In the genomic region with DNA sequence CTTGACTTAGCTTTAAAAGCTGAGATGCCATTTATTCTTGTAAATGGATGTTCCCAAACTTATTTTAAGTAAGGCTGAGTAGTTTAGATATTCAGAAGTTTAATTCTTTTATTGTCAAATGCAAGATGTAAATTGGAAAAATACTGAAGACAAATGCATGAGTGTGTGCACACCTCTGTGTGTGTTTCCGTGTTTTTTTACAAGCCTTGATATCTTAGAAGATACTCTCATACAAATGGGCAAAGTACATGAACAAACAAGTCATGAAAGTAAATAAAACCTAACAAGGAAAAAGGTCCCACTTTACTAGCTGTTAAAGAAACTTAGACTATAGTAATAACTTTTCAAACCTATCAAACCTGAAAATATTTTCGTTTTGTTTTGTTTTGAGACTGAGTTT, we compare ENCODE assay signal across 17 cellular contexts. TPM values are rescaled to one million over a fixed set of nuclear protein-coding genes. Genes with fewer than 3 reads are reported as not detected.
A peak's percentile ranks its signal among the peaks of the same experiment; 100 is the strongest.
DNase-seq lines count a peak whose midpoint lies in the region; ATAC-seq and TF ChIP-seq lines count a peak whose summit lies in the region.
"Had no signal": no experiment of that assay in that cellular context is flagged by ENCODE, and none has a peak within 500 bp of the region (broad histone marks: within the 10 kb centered on the region; RNA-seq: fewer than 3 reads in every experiment).

No MANE protein-coding gene starts in this region.

- ATAC-seq in activated T-cell treated with anti-CD3 and anti-CD28 coated beads, Interleukin-2, amount 50 U/mL, for 72 hours (replicated peaks in 1 of 2) = no peak
- peak; percentile 34 for ATAC-seq in left lobe of liver
- ATAC-seq in HG03175 (IDR thresholded peaks at IDR 0.05; ENCODE audit: unreplicated experiment) = no peak
- no peak for ATAC-seq in GM18517 (IDR thresholded peaks at IDR 0.05; ENCODE audit: unreplicated experiment)

- peak overlapping the region; percentile 55 for H3K27ac ChIP-seq in VCaP
- H3K27ac ChIP-seq in effector memory CD4-positive, alpha-beta T cell (ENCODE audit: insufficient read depth, low read length, poor library complexity, severe bottlenecking) = no peak overlapping the region

- H3K27me3 Mint-ChIP-seq in activated T-cell treated with anti-CD3 and anti-CD28 coated beads, Interleukin-2, amount 50 U/mL, for 72 hours (ENCODE audit: low read depth) = no peaks in the 10 kb centered on the region

- no peaks in the 10 kb centered on the region for H3K4me1 Mint-ChIP-seq in activated T-cell treated with anti-CD3 and anti-CD28 coated beads, Interleukin-2, amount 50 U/mL, for 72 hours (ENCODE audit: low read depth)

- H3K4me3 Mint-ChIP-seq in activated T-cell treated with anti-CD3 and anti-CD28 coated beads, Interleukin-2, amount 50 U/mL, for 72 hours = no peak overlapping the region

- TF ChIP-seq CTCF in VCaP (conservative IDR thresholded peaks at IDR 0.05) = no peak

- no peaks in the 10 kb centered on the region for H3K9me3 ChIP-seq in effector memory CD4-positive, alpha-beta T cell (ENCODE audit: control insufficient read depth, low read length)

- peaks cover 75% of the 10 kb centered on the region for H3K36me3 ChIP-seq in effector memory CD4-positive, alpha-beta T cell (ENCODE audit: control insufficient read depth, insufficient read depth, low read length)

- H3K4me3 ChIP-seq in effector memory CD4-positive, alpha-beta T cell (ENCODE audit: insufficient read depth, low read depth, low read length, poor library complexity, severe bottlenecking) = no peak overlapping the region

- H3K36me3 Mint-ChIP-seq in activated T-cell treated with anti-CD3 and anti-CD28 coated beads, Interleukin-2, amount 50 U/mL, for 72 hours (ENCODE audit: insufficient read depth in 2 of 2) = peaks cover 17 to 32% of the 10 kb centered on the region in 2 donors

- peak overlapping the region; percentile 51 for H3K27ac Mint-ChIP-seq in activated T-cell treated with anti-CD3 and anti-CD28 coated beads, Interleukin-2, amount 50 U/mL, for 72 hours

- H3K4me1 ChIP-seq in effector memory CD4-positive, alpha-beta T cell (ENCODE audit: control insufficient read depth, insufficient read depth, low read length, poor library complexity, severe bottlenecking) = no peaks in the 10 kb centered on the region

- DNase-seq in activated T-cell treated with anti-CD3 and anti-CD28 coated beads, Interleukin-2, amount 50 U/mL, for 72 hours = no peak
- DNase-seq in activated T-cell treated with anti-CD3 and anti-CD28 coated beads, Interleukin-2, amount 50 U/mL, for 48 hours = no peak
- DNase-seq in left lobe of liver (ENCODE audit: low spot score) = no peak
- no peak for DNase-seq in NK-92 (lab: John Stamatoyannopoulos, UW; ENCODE audit: unreplicated experiment)
- DNase-seq in effector memory CD4-positive, alpha-beta T cell = no peak
- DNase-seq: 8988T, DMS153, GDM1, GOT3, KBM-7, MV-4-11, NCI-H187 treated with DMSO at 0.1 percent for 48 hours, NCI-H345, NCI-H524 treated with DMSO at 0.1 percent for 48 hours had no signal

- H3K27me3 ChIP-seq in effector memory CD4-positive, alpha-beta T cell (replicated peaks; ENCODE audit: control insufficient read depth, insufficient read depth, low read length, poor library complexity, severe bottlenecking) = no peaks in the 10 kb centered on the region

- peaks cover 4% of the 10 kb centered on the region in 2 donors for H3K9me3 Mint-ChIP-seq in activated T-cell treated with anti-CD3 and anti-CD28 coated beads, Interleukin-2, amount 50 U/mL, for 72 hours

RNA-seq across cellular contexts. Expression of a gene that starts 29.0 kb away (rescaled TPM):
- total RNA-seq in activated T-cell treated with anti-CD3 and anti-CD28 coated beads, Interleukin-2, amount 50 U/mL, for 72 hours = 10 to 100 TPM; 49.5 to 54.5 TPM
- 61.7 TPM for total RNA-seq in left lobe of liver

RNA-seq across cellular contexts. Expression of a gene that starts 43.8 kb away (rescaled TPM):
- total RNA-seq in activated T-cell treated with anti-CD3 and anti-CD28 coated beads, Interleukin-2, amount 50 U/mL, for 72 hours = 10 to 100 TPM; 61.1 to 78.7 TPM
- total RNA-seq in left lobe of liver = 11.4 TPM

RNA-seq across cellular contexts. Expression of a gene that starts 44.1 kb away (rescaled TPM):
- total RNA-seq in activated T-cell treated with anti-CD3 and anti-CD28 coated beads, Interleukin-2, amount 50 U/mL, for 72 hours = 10 to 100 TPM; 65.5 to 71.8 TPM
- total RNA-seq in left lobe of liver = 9.9 TPM
